In genomic region chr14:74671789-74672188, GRCh38 we compare ENCODE assay signal across 15 cellular contexts. TPM values are rescaled to one million over a fixed set of nuclear protein-coding genes. Genes with fewer than 3 reads are reported as not detected.
A peak's percentile ranks its signal among the peaks of the same experiment; 100 is the strongest.
DNase-seq lines count a peak whose midpoint lies in the region; ATAC-seq, FAIRE-seq and TF ChIP-seq lines count a peak whose summit lies in the region.
"Had no signal": no experiment of that assay in that cellular context is flagged by ENCODE, and none has a peak within 500 bp of the region (broad histone marks: within the 10 kb centered on the region; RNA-seq: fewer than 3 reads in every experiment).

No MANE protein-coding gene starts in this region.

- no TSS peak for BruUV-seq in MCF 10A (replicated peaks; lab: Mats Ljungman, UMichigan)

- ATAC-seq in HG03571 (IDR thresholded peaks at IDR 0.05; ENCODE audit: unreplicated experiment) = no peak
- ATAC-seq: effector memory CD8-positive, alpha-beta T cell; Right ventricle myocardium inferior had no signal

- H3K9me1 ChIP-seq in keratinocyte (ENCODE audit: control insufficient read depth, extremely low read depth, insufficient read depth, low read length) = no peaks in the 10 kb centered on the region

- H3K27me3 Mint-ChIP-seq in MCF 10A (ENCODE audit: insufficient read depth, unreplicated experiment) (no peaks in the 10 kb centered on the region), immature natural killer cell (ENCODE audit: low read depth in 3 of 3) (peaks cover 0 to 2% (median 0%) of the 10 kb centered on the region in 3 donors)
- H3K27me3 Mint-ChIP-seq: effector memory CD8-positive, alpha-beta T cell had no signal

- peaks cover 17% of the 10 kb centered on the region for H3K4me1 ChIP-seq in keratinocyte (ENCODE audit: control insufficient read depth, extremely low read depth, insufficient read depth, low read length)
- no peaks in the 10 kb centered on the region for H3K4me1 ChIP-seq in uterus
- H3K4me1 ChIP-seq: adrenal gland had no signal

- no peaks in the 10 kb centered on the region for H4K20me1 ChIP-seq in keratinocyte (ENCODE audit: control insufficient read depth, extremely low read depth, insufficient read depth, low read length)

- no peak overlapping the region for H3K4me3 ChIP-seq in keratinocyte (ENCODE audit: control insufficient read depth in 2 of 3, extremely low read depth in 1 of 3, insufficient read depth in 2 of 3, low read depth in 1 of 3, low read length in 3 of 3)
- no peak overlapping the region for H3K4me3 ChIP-seq in uterus
- H3K4me3 ChIP-seq: adrenal gland, smooth muscle cell, tibial nerve had no signal

- POLR2A ChIA-PET in MCF 10A (lab: Yijun Ruan, JAX) = interaction anchor here (0.7 to 1.3 kb wide), 4 partner anchors 10 to 102 kb away, joined by 3 to 4 read pairs (median 3); no protein-coding TSS in a partner anchor

- no peak overlapping the region for H3K27ac ChIP-seq in keratinocyte (ENCODE audit: control insufficient read depth, insufficient read depth, low read length)
- peak overlapping the region; percentile 54 to 84 for H3K27ac ChIP-seq in uterus
- H3K27ac ChIP-seq: adrenal gland had no signal

- dilution Hi-C loops in keratinocyte (cut with MboI; ENCODE audit: extremely low pct_ligation_motif_present, low sequenced_read_pairs) = no loop called here

- H3K9me3 ChIP-seq in keratinocyte (ENCODE audit: control insufficient read depth, low read depth, low read length) (no peaks in the 10 kb centered on the region), uterus (no peaks in the 10 kb centered on the region)
- H3K9me3 ChIP-seq: adrenal gland, tibial nerve had no signal

- H3K79me2 ChIP-seq in keratinocyte (ENCODE audit: control insufficient read depth, insufficient read depth, low read length) = no peaks in the 10 kb centered on the region

- CTCF ChIA-PET in MCF 10A (lab: Yijun Ruan, JAX) = interaction anchor here (0.6 to 0.8 kb wide), 4 partner anchors 22 to 391 kb away, joined by 3 read pairs; no protein-coding TSS in a partner anchor

- H2AFZ ChIP-seq in keratinocyte (ENCODE audit: control insufficient read depth, low read length) = no peak overlapping the region

- H3K27me3 ChIP-seq in keratinocyte (ENCODE audit: control insufficient read depth, extremely low read depth, insufficient read depth, low read length) (no peaks in the 10 kb centered on the region), uterus (no peaks in the 10 kb centered on the region)
- H3K27me3 ChIP-seq: adrenal gland, tibial nerve had no signal

- no peak for TF ChIP-seq CTCF in MCF 10A (IDR thresholded peaks at IDR 0.05; ENCODE audit: unreplicated experiment)
- no peak for TF ChIP-seq CTCF in keratinocyte (optimal IDR thresholded peaks at IDR 0.05 in 1 of 3, IDR thresholded peaks at IDR 0.05 in 1 of 3, conservative IDR thresholded peaks at IDR 0.05 in 1 of 3; ENCODE audit: extremely low read depth in 1 of 3, insufficient read depth in 2 of 3, low read length in 3 of 3)
- TF ChIP-seq CTCF in uterus (IDR thresholded peaks at IDR 0.05) = no peak

- peak; percentile 56; the same call in 1 of the 2 replicates for TF ChIP-seq EP300 in Ishikawa (IDR thresholded peaks at IDR 0.05; ENCODE audit: borderline replicate concordance)

- H3K9ac ChIP-seq in keratinocyte (ENCODE audit: control insufficient read depth, extremely low read depth, insufficient read depth, low read length) = no peak overlapping the region

- TF ChIP-seq RAD21 in Ishikawa (IDR thresholded peaks at IDR 0.05; ENCODE audit: low read depth) = no peak

- H3K9me3 Mint-ChIP-seq in MCF 10A (ENCODE audit: unreplicated experiment) = no peaks in the 10 kb centered on the region
- no peaks in the 10 kb centered on the region for H3K9me3 Mint-ChIP-seq in immature natural killer cell
- H3K9me3 Mint-ChIP-seq: effector memory CD8-positive, alpha-beta T cell had no signal

- H3K27ac Mint-ChIP-seq in MCF 10A (ENCODE audit: low read depth, unreplicated experiment) (peak overlapping the region; percentile 11), immature natural killer cell (peak overlapping the region in 1 of 6 donors; percentile 22)
- H3K27ac Mint-ChIP-seq: effector memory CD8-positive, alpha-beta T cell had no signal

- peak overlapping the region; percentile 47 for H3K4me2 ChIP-seq in keratinocyte (ENCODE audit: control insufficient read depth, extremely low read depth, insufficient read depth, low read depth, low read length)
- H3K4me2 ChIP-seq: smooth muscle cell had no signal

- H3K4me3 Mint-ChIP-seq in MCF 10A (ENCODE audit: unreplicated experiment) (peak overlapping the region; percentile 20), immature natural killer cell (no peak overlapping the region)
- H3K4me3 Mint-ChIP-seq: effector memory CD8-positive, alpha-beta T cell had no signal

- peak; percentile 95 for FAIRE-seq in keratinocyte (lab: Jason Lieb, UNC)

- H3K4me1 Mint-ChIP-seq in MCF 10A (ENCODE audit: insufficient read depth, unreplicated experiment) = peaks cover 22% of the 10 kb centered on the region
- peaks cover 12 to 23% of the 10 kb centered on the region in 2 donors for H3K4me1 Mint-ChIP-seq in immature natural killer cell

- no peak for TF ChIP-seq POLR2A in uterus (IDR thresholded peaks at IDR 0.05)

- intact Hi-C loops in MCF 10A (cut with micrococcal nuclease) = loop anchor here (5.0 kb wide), 1 partner anchor 64 kb away; no protein-coding TSS in a partner anchor
- intact Hi-C loops in uterus (cut with DNase I; ENCODE audit: low total_unique reads) = no loop called here

- peaks cover 82% of the 10 kb centered on the region for H3K36me3 Mint-ChIP-seq in MCF 10A (ENCODE audit: insufficient read depth, unreplicated experiment)
- H3K36me3 Mint-ChIP-seq in immature natural killer cell = peaks cover 46 to 78% (median 58%) of the 10 kb centered on the region in 3 donors

- DNase-seq in MCF 10A (ENCODE audit: unreplicated experiment) = peak; percentile 84
- no peak for DNase-seq in keratinocyte (ENCODE audit: low read depth, low spot score)
- no peak for DNase-seq in uterus
- no peak for DNase-seq in SHP77 (lab: John Stamatoyannopoulos, UW)
- DNase-seq in middle frontal gyrus (ENCODE audit: extremely low spot score, low spot score) = no peak
- DNase-seq in immature natural killer cell = no peak
- DNase-seq: activated CD8-positive, alpha-beta memory T cell treated with anti-CD3 and anti-CD28 coated beads, Interleukin-2, amount 50 U/mL, for 48 hours; adrenal gland; effector memory CD8-positive, alpha-beta T cell; NCI-H446 treated with DMSO at 0.1 percent for 48 hours had no signal

- H3K36me3 ChIP-seq in keratinocyte (ENCODE audit: control insufficient read depth in 2 of 2, extremely low read depth in 1 of 2, insufficient read depth in 2 of 2, low read length in 2 of 2) = peaks cover 16 to 47% of the 10 kb centered on the region in 2 experiments
- H3K36me3 ChIP-seq in uterus = no peaks in the 10 kb centered on the region

TF ChIP-seq in Ishikawa, 13 proteins besides CTCF, POLR2A, EP300 and RAD21:
- TF ChIP-seq NFIC (IDR thresholded peaks at IDR 0.05) (peak; percentile 70), YY1 (IDR thresholded peaks at IDR 0.05; ENCODE audit: low read depth) (no peak), TEAD4 (IDR thresholded peaks at IDR 0.05) (peak; percentile 73)

RNA-seq across cellular contexts. Expression of gene AREL1, which starts 41.1 kb away (rescaled TPM):
- 27.7 and 29.8 TPM in 2 replicates for total RNA-seq in MCF 10A (2022)
- 31.2 to 40.6 TPM (median 36.7 TPM) in 3 replicates for polyA plus RNA-seq in keratinocyte
- polyA plus RNA-seq in keratinocyte (2011; ENCODE audit: low read depth) = 10.7 TPM
- polyA plus RNA-seq in keratinocyte (2011; cell fraction: cytosol; rRNA removed) = 24.1 and 34.0 TPM in 2 replicates
- polyA plus RNA-seq in keratinocyte (2011; cell fraction: nucleus; rRNA removed) = 63.3 and 63.7 TPM in 2 replicates
- polyA plus RNA-seq in keratinocyte (2012; ENCODE audit: low replicate concordance) = 13.2 and 23.4 TPM in 2 replicates
- 111 to 164 TPM (median 118 TPM) in 3 replicates for polyA minus RNA-seq in keratinocyte
- polyA minus RNA-seq in keratinocyte (2011; cell fraction: cytosol; rRNA and poly(A)+ RNA removed) = 65.2 TPM
- 90.4 and 112 TPM in 2 replicates for polyA minus RNA-seq in keratinocyte (2011; cell fraction: nucleus; rRNA and poly(A)+ RNA removed)
- 10 to 100 TPM in 3 of 4 donors, 1 to 10 TPM in 1; 2.1 to 33.8 (median 22.3) TPM for total RNA-seq in uterus
- polyA plus RNA-seq in immature natural killer cell = 10 to 100 TPM; 11.9 to 30.6 (median 14.0) TPM

RNA-seq across cellular contexts. Expression of gene FCF1, which starts 41.2 kb away (rescaled TPM):
- total RNA-seq in MCF 10A (2022) = 61.5 and 62.3 TPM in 2 replicates
- polyA plus RNA-seq in keratinocyte = 49.0 to 86.8 TPM (median 53.5 TPM) in 3 replicates
- polyA plus RNA-seq in keratinocyte (2011; ENCODE audit: low read depth) = 35.4 TPM
- polyA plus RNA-seq in keratinocyte (2011; cell fraction: cytosol; rRNA removed) = 58.7 and 112 TPM in 2 replicates
- polyA plus RNA-seq in keratinocyte (2011; cell fraction: nucleus; rRNA removed) = 49.0 and 63.8 TPM in 2 replicates
- 49.5 and 51.8 TPM in 2 replicates for polyA plus RNA-seq in keratinocyte (2012; ENCODE audit: low replicate concordance)
- polyA minus RNA-seq in keratinocyte = 16.6 to 90.7 TPM (median 50.3 TPM) in 3 replicates
- polyA minus RNA-seq in keratinocyte (2011; cell fraction: cytosol; rRNA and poly(A)+ RNA removed) = 18.8 TPM
- 7.9 and 31.7 TPM in 2 replicates for polyA minus RNA-seq in keratinocyte (2011; cell fraction: nucleus; rRNA and poly(A)+ RNA removed)
- total RNA-seq in uterus = 100 to 1,000 TPM in 1 of 4 donors, 10 to 100 TPM in 2, 1 to 10 TPM in 1; 6.4 to 116 (median 46.6) TPM
- 10 to 100 TPM; 25.9 to 34.2 (median 31.8) TPM for polyA plus RNA-seq in immature natural killer cell

RNA-seq across cellular contexts. Expression of gene LTBP2, which starts 59.8 kb away (rescaled TPM):
- total RNA-seq in MCF 10A (2022) (9.1 and 16.8 TPM in 2 replicates), uterus (10 to 100 TPM; 18.8 to 70.6 (median 35.1) TPM)
- polyA plus RNA-seq in keratinocyte (23.9 to 40.7 TPM (median 26.6 TPM) in 3 replicates), immature natural killer cell (under 1 TPM; 0.29 to 0.66 (median 0.30) TPM)
- polyA plus RNA-seq in keratinocyte (2011; ENCODE audit: low read depth) = 12.1 TPM
- polyA plus RNA-seq in keratinocyte (2011; cell fraction: cytosol; rRNA removed) = 19.5 and 28.2 TPM in 2 replicates
- 118 and 155 TPM in 2 replicates for polyA plus RNA-seq in keratinocyte (2011; cell fraction: nucleus; rRNA removed)
- 11.7 and 64.1 TPM in 2 replicates for polyA plus RNA-seq in keratinocyte (2012; ENCODE audit: low replicate concordance)
- 66.1 to 143 TPM (median 68.5 TPM) in 3 replicates for polyA minus RNA-seq in keratinocyte
- 89.6 TPM for polyA minus RNA-seq in keratinocyte (2011; cell fraction: cytosol; rRNA and poly(A)+ RNA removed)
- 195 and 210 TPM in 2 replicates for polyA minus RNA-seq in keratinocyte (2011; cell fraction: nucleus; rRNA and poly(A)+ RNA removed)
